ENCODE assay signal across 9 cellular contexts in genomic region chr1:50333595-50333974, GRCh38.
A peak's percentile ranks its signal among the peaks of the same experiment; 100 is the strongest.
DNase-seq lines count a peak whose midpoint lies in the region; ATAC-seq and TF ChIP-seq lines count a peak whose summit lies in the region.
"Had no signal": no experiment of that assay in that cellular context is flagged by ENCODE, and none has a peak within 500 bp of the region (broad histone marks: within the 10 kb centered on the region; RNA-seq: fewer than 3 reads in every experiment).

No MANE protein-coding gene starts in this region.

- peak; percentile 71 for DNase-seq in Calu3
- DNase-seq in HK-2 (ENCODE audit: unreplicated experiment) = peak; percentile 72
- DNase-seq in chondrocyte (ENCODE audit: low spot score) = no peak
- peak; percentile 53 to 66 (median 57) for DNase-seq in right lobe of liver
- DNase-seq in stimulated activated CD4-positive, alpha-beta T cell treated with anti-CD3 and anti-CD28 coated beads, Interleukin-4, amount 100 ng/mL, for 4 hours = peak; percentile 17 to 58
- DNase-seq in DMS79 (lab: John Stamatoyannopoulos, UW) = no peak

- no peaks in the 10 kb centered on the region for H3K36me3 ChIP-seq in right lobe of liver

- H3K4me3 Mint-ChIP-seq in Calu3 (ENCODE audit: low read depth, unreplicated experiment) = peak overlapping the region; percentile 62
- peak overlapping the region; percentile 42 for H3K4me3 Mint-ChIP-seq in chondrocyte (ENCODE audit: unreplicated experiment)

- CTCF ChIA-PET in Calu3 (lab: Charles Lee) = interaction anchor here (0.8 to 1.6 kb wide), 4 partner anchors 9 to 1540 kb away, joined by 3 to 9 read pairs (median 3); no protein-coding TSS in a partner anchor

- no peaks in the 10 kb centered on the region for H3K27me3 ChIP-seq in right lobe of liver

- TF ChIP-seq POLR2A in right lobe of liver (IDR thresholded peaks at IDR 0.05) = no peak

- peak; percentile 37 for ATAC-seq in GM19468 (IDR thresholded peaks at IDR 0.05; ENCODE audit: extremely low read depth, unreplicated experiment)
- ATAC-seq in right lobe of liver = peak; percentile 72 to 91 (median 79)

- no peaks in the 10 kb centered on the region for H3K9me3 ChIP-seq in right lobe of liver

- peak; percentile 70 for TF ChIP-seq CTCF in Calu3 (IDR thresholded peaks at IDR 0.05; ENCODE audit: unreplicated experiment)
- TF ChIP-seq CTCF in VCaP (conservative IDR thresholded peaks at IDR 0.05) = peak; percentile 58
- TF ChIP-seq CTCF in chondrocyte (IDR thresholded peaks at IDR 0.05) = peak; percentile 71
- peak; percentile 26 to 53 (median 48) for TF ChIP-seq CTCF in right lobe of liver (IDR thresholded peaks at IDR 0.05)

- intact Hi-C loops in Calu3 (cut with micrococcal nuclease; ENCODE audit: unreplicated experiment) = loop anchor here (2.0 to 10.0 kb wide), 7 partner anchors 61 to 1761 kb away; no protein-coding TSS in a partner anchor
- intact Hi-C loops in right lobe of liver (cut with DNase I) = no loop called here

- H3K4me1 Mint-ChIP-seq in Calu3 (ENCODE audit: low read depth, unreplicated experiment) = peaks cover 7% of the 10 kb centered on the region
- peaks cover 7% of the 10 kb centered on the region for H3K4me1 Mint-ChIP-seq in chondrocyte (ENCODE audit: low read depth)

- 0% methylated on average over 7 of the region's 37 CpGs for WGBS in right lobe of liver (ENCODE audit: insufficient coverage, low coverage, low lambda C conversion rate, missing lambda C conversion rate)

- H3K27ac Mint-ChIP-seq in Calu3 (ENCODE audit: unreplicated experiment) (no peak overlapping the region), chondrocyte (ENCODE audit: unreplicated experiment) (no peak overlapping the region)

- H3K36me3 Mint-ChIP-seq in Calu3 (ENCODE audit: insufficient read depth, unreplicated experiment) (peaks cover 9% of the 10 kb centered on the region), chondrocyte (ENCODE audit: low read depth) (no peaks in the 10 kb centered on the region)

- H3K27me3 Mint-ChIP-seq in Calu3 (ENCODE audit: unreplicated experiment) (peaks cover 55% of the 10 kb centered on the region), chondrocyte (ENCODE audit: low read depth) (peaks cover 60% of the 10 kb centered on the region)

- H3K4me3 ChIP-seq in right lobe of liver = peak overlapping the region; percentile 36 to 53 (median 39)
- H3K4me3 ChIP-seq: SK-N-MC had no signal

- no TSS peak for BruUV-seq in Calu3 (replicated peaks; lab: Mats Ljungman, UMichigan)

- H3K27ac ChIP-seq in VCaP = peak overlapping the region; percentile 40; the same call in 1 of the 2 replicates
- no peak overlapping the region for H3K27ac ChIP-seq in right lobe of liver
- H3K27ac ChIP-seq: SK-N-MC had no signal

- no peaks in the 10 kb centered on the region for H3K9me3 Mint-ChIP-seq in Calu3 (ENCODE audit: low read depth, unreplicated experiment)
- peaks cover under 1% of the 10 kb centered on the region for H3K9me3 Mint-ChIP-seq in chondrocyte (ENCODE audit: low read depth)

- peaks cover 0 to 10% (median 2%) of the 10 kb centered on the region in 4 donors for H3K4me1 ChIP-seq in right lobe of liver

Comparison
In these comparisons a context has a peak if more than half of its experiments do, and no peak if none do; other contexts are left out.
1. DNase-seq: peak in Calu3 (single experiment), HK-2 (single experiment), right lobe of liver (3 of 3) and stimulated activated CD4-positive, alpha-beta T cell treated with anti-CD3 and anti-CD28 coated beads, Interleukin-4, amount 100 ng/mL, for 4 hours (2 of 2); none in chondrocyte (single experiment) and DMS79 (single experiment).
2. Peak in every context shown above with its lines, with median percentiles within 50 percentile points of each other: CTCF ChIP-seq.